Comparison of ENCODE assay signal across 15 cellular contexts in genomic region chr4:66974665-66975064, GRCh38.
DNase-seq lines count a peak whose midpoint lies in the region; ATAC-seq and TF ChIP-seq lines count a peak whose summit lies in the region.
"Had no signal": no experiment of that assay in that cellular context is flagged by ENCODE, and none has a peak within 500 bp of the region (broad histone marks: within the 10 kb centered on the region; RNA-seq: fewer than 3 reads in every experiment).

No MANE protein-coding gene starts in this region.

- H3K4me1 ChIP-seq in PC-3 (ENCODE audit: insufficient read depth, low read length), result peaks cover 13% of the 10 kb centered on the region; the same call in 1 of the 2 replicates
- no peaks in the 10 kb centered on the region for H3K4me1 ChIP-seq in mesenchymal stem cell (ENCODE audit: control insufficient read depth, insufficient read depth, low read depth, low read length)
- no peaks in the 10 kb centered on the region for H3K4me1 ChIP-seq in psoas muscle
- H3K4me1 ChIP-seq: A549 had no signal

- H3K4ac ChIP-seq in mesenchymal stem cell (ENCODE audit: low read depth in 1 of 2, low read length in 2 of 2), result no peak overlapping the region

- DNase-seq in PC-3 (peak; percentile 82), epithelial cell of prostate (ENCODE audit: low read depth, low spot score) (peak; percentile 18), mesenchymal stem cell (no peak), type B pancreatic cell (ENCODE audit: extremely low spot score, unreplicated experiment) (no peak), GOT3 (lab: John Stamatoyannopoulos, UW) (no peak), psoas muscle (no peak), DMS53 treated with DMSO at 0.1 percent for 48 hours (lab: John Stamatoyannopoulos, UW; ENCODE audit: unreplicated experiment) (no peak), occipital lobe (lab: John Stamatoyannopoulos, UW) (no peak)
- DNase-seq: CD8-positive, alpha-beta T cell; COR-L47; H9 had no signal

- H2BK12ac ChIP-seq in mesenchymal stem cell (ENCODE audit: low read length in 2 of 2), result no peak overlapping the region

- no peak overlapping the region for H2BK120ac ChIP-seq in mesenchymal stem cell (ENCODE audit: low read depth, low read length)

- intact Hi-C loops in PC-3 (cut with micrococcal nuclease) (loop anchor here (5.0 to 10.0 kb wide), 2 partner anchors 287 to 350 kb away; no protein-coding TSS in a partner anchor), psoas muscle (cut with DNase I) (no loop called here)

- H3K4me3 Mint-ChIP-seq in type B pancreatic cell, result peak overlapping the region; percentile 8
- H3K4me3 Mint-ChIP-seq: CD14-positive monocyte; CD8-positive, alpha-beta T cell; GM23338; H9; IgD-negative memory B cell had no signal

- H3K36me3 ChIP-seq in PC-3 (ENCODE audit: low read depth, low read length) (no peaks in the 10 kb centered on the region), mesenchymal stem cell (ENCODE audit: control insufficient read depth in 1 of 2, insufficient read depth in 2 of 2, low read depth in 1 of 2, low read length in 2 of 2) (no peaks in the 10 kb centered on the region), psoas muscle (ENCODE audit: insufficient read depth in 1 of 2, low read depth in 1 of 2) (no peaks in the 10 kb centered on the region)

- H2AFZ ChIP-seq in PC-3 (ENCODE audit: low read length) (0 out of 2 replicates have a peak overlapping the region, but pooled peaks have one; percentile 25), mesenchymal stem cell (ENCODE audit: low read depth, low read length) (no peak overlapping the region)
- H2AFZ ChIP-seq: GM23338 had no signal

- no peak overlapping the region for H2AK5ac ChIP-seq in mesenchymal stem cell (ENCODE audit: low read length, severe bottlenecking)

- no TSS peak for BruUV-seq in PC-3 (replicated peaks; lab: Mats Ljungman, UMichigan)

- no peaks in the 10 kb centered on the region for H3K79me2 ChIP-seq in PC-3 (ENCODE audit: low read length)

- H3K9ac ChIP-seq in PC-3 (ENCODE audit: low read length) (no peak overlapping the region), mesenchymal stem cell (ENCODE audit: low read length) (no peak overlapping the region)

- H3K27ac ChIP-seq in PC-3 (ENCODE audit: low read length), result no peak overlapping the region
- no peak overlapping the region for H3K27ac ChIP-seq in epithelial cell of prostate
- peak overlapping the region; percentile 62 for H3K27ac ChIP-seq in mesenchymal stem cell (ENCODE audit: low read length, poor library complexity, severe bottlenecking)
- no peak overlapping the region for H3K27ac ChIP-seq in psoas muscle
- H3K27ac ChIP-seq: A549 had no signal

- no peaks in the 10 kb centered on the region for H3K9me2 ChIP-seq in PC-3 (replicated peaks; ENCODE audit: low read length)

- H2BK15ac ChIP-seq in mesenchymal stem cell (ENCODE audit: low read depth, poor library complexity, severe bottlenecking), result no peak overlapping the region

- no peaks in the 10 kb centered on the region for H3K36me3 Mint-ChIP-seq in type B pancreatic cell
- H3K36me3 Mint-ChIP-seq: CD14-positive monocyte; CD8-positive, alpha-beta T cell; IgD-negative memory B cell had no signal

- WGBS in mesenchymal stem cell, result 100% methylated on average over 1 of the region's 2 CpGs
- 39 to 48% (median 45%) methylated on average over 2 of the region's 2 CpGs for WGBS in psoas muscle, 3 donors

- H2BK5ac ChIP-seq in mesenchymal stem cell (ENCODE audit: low read depth, low read length, poor library complexity, severe bottlenecking), result no peak overlapping the region

- H3K14ac ChIP-seq in mesenchymal stem cell (ENCODE audit: low read length in 2 of 2), result no peak overlapping the region

- no peaks in the 10 kb centered on the region for H3K4me1 Mint-ChIP-seq in type B pancreatic cell (ENCODE audit: unreplicated experiment)
- H3K4me1 Mint-ChIP-seq: CD14-positive monocyte, H9, IgD-negative memory B cell had no signal

- no peak overlapping the region for H4K91ac ChIP-seq in mesenchymal stem cell (ENCODE audit: low read length)

- no peaks in the 10 kb centered on the region for H3K27me3 Mint-ChIP-seq in type B pancreatic cell
- H3K27me3 Mint-ChIP-seq: IgD-negative memory B cell had no signal

- peak overlapping the region; percentile 82 for H3K27ac Mint-ChIP-seq in type B pancreatic cell
- H3K27ac Mint-ChIP-seq: CD14-positive monocyte; CD8-positive, alpha-beta T cell; GM23338; H9; IgD-negative memory B cell had no signal

- TF ChIP-seq CTCF in PC-3 (conservative IDR thresholded peaks at IDR 0.05; ENCODE audit: low read depth, low read length) (no peak), type B pancreatic cell (conservative IDR thresholded peaks at IDR 0.05) (no peak), psoas muscle (IDR thresholded peaks at IDR 0.05) (no peak)

- H3K9me3 ChIP-seq in PC-3 (ENCODE audit: low read length) (no peaks in the 10 kb centered on the region), mesenchymal stem cell (ENCODE audit: control insufficient read depth, low read length) (no peaks in the 10 kb centered on the region), psoas muscle (no peaks in the 10 kb centered on the region)
- H3K9me3 ChIP-seq: A549 had no signal

- no peaks in the 10 kb centered on the region for H3F3A ChIP-seq in PC-3 (ENCODE audit: low read length, unreplicated experiment)

- H3K23ac ChIP-seq in mesenchymal stem cell (ENCODE audit: low read length in 2 of 2), result no peak overlapping the region

- H3K27me3 ChIP-seq in PC-3 (ENCODE audit: low read length) (no peaks in the 10 kb centered on the region), mesenchymal stem cell (ENCODE audit: control insufficient read depth in 1 of 2, insufficient read depth in 1 of 2, low read length in 2 of 2) (no peaks in the 10 kb centered on the region), psoas muscle (ENCODE audit: insufficient read depth in 3 of 3, low read length in 2 of 3) (no peaks in the 10 kb centered on the region)

- H4K20me1 ChIP-seq in PC-3 (ENCODE audit: low read length), result no peaks in the 10 kb centered on the region

- no peak overlapping the region for H3K18ac ChIP-seq in mesenchymal stem cell (ENCODE audit: low read depth in 1 of 2, low read length in 2 of 2)

- peak; percentile 65 for ATAC-seq in PC-3
- no peak for ATAC-seq in psoas muscle
- ATAC-seq: A549; CD8-positive, alpha-beta T cell; GM23338 had no signal

- no peaks in the 10 kb centered on the region for H3K9me3 Mint-ChIP-seq in type B pancreatic cell
- H3K9me3 Mint-ChIP-seq: CD8-positive, alpha-beta T cell; GM23338; H9 had no signal

- H3K79me1 ChIP-seq in mesenchymal stem cell (replicated peaks; ENCODE audit: low read length, poor library complexity, severe bottlenecking), result no peaks in the 10 kb centered on the region

- no peak overlapping the region for H4K8ac ChIP-seq in mesenchymal stem cell (ENCODE audit: low read length)

- CTCF ChIA-PET in PC-3 (lab: Charles Lee), result no interaction called here

- POLR2A ChIA-PET in PC-3 (lab: Charles Lee; ENCODE audit: unreplicated experiment), result interaction anchor here (0.7 kb wide), 1 partner anchor 43 kb away, joined by 3 read pairs; no protein-coding TSS in a partner anchor

- H3K4me3 ChIP-seq in PC-3 (ENCODE audit: low read length) (no peak overlapping the region; the same call in 1 of the 2 replicates), mesenchymal stem cell (ENCODE audit: insufficient read depth in 1 of 2, low read depth in 1 of 2, low read length in 2 of 2) (no peak overlapping the region), psoas muscle (no peak overlapping the region)
- H3K4me3 ChIP-seq: A549, GM23338 had no signal

- H3K4me2 ChIP-seq in PC-3 (ENCODE audit: low read length), result peak overlapping the region; percentile 23
- no peak overlapping the region for H3K4me2 ChIP-seq in mesenchymal stem cell (ENCODE audit: low read length, poor library complexity, severe bottlenecking)
- H3K4me2 ChIP-seq: A549, GM23338 had no signal

Comparison
In these comparisons a context has a peak if more than half of its experiments do, and no peak if none do; other contexts are left out.
1. DNase-seq: peak in PC-3 (single experiment) and epithelial cell of prostate (single experiment); none in mesenchymal stem cell (single experiment), type B pancreatic cell (single experiment), GOT3 (single experiment), psoas muscle (0 of 2), DMS53 treated with DMSO at 0.1 percent for 48 hours (single experiment) and occipital lobe (single experiment).